ENCODE assay signal across 32 cellular contexts in genomic region chr10:94105226-94105625, GRCh38.
"Had no signal": no experiment of that assay in that cellular context is flagged by ENCODE, and none has a peak within 500 bp of the region (broad histone marks: within the 10 kb centered on the region; RNA-seq: fewer than 3 reads in every experiment).

No MANE protein-coding gene starts in this region.

- H3K4me3 Mint-ChIP-seq: activated CD4-positive, alpha-beta memory T cell treated with anti-CD3 and anti-CD28 coated beads for 36 hours; activated CD4-positive, alpha-beta T cell treated with anti-CD3 and anti-CD28 coated beads, Interleukin-2, amount 10 ng/mL, durations not matched to agents 24 days and 14 days; activated naive CD4-positive, alpha-beta T cell treated with anti-CD3 and anti-CD28 coated beads, Interleukin-2, amount 10 ng/mL, durations not matched to agents 7 days and 5 days; activated naive CD8-positive, alpha-beta T cell treated with anti-CD3 and anti-CD28 coated beads, Interleukin-2, amount 10 ng/mL, durations not matched to agents 7 days and 5 days; activated T-helper 1 cell treated with anti-CD3 and anti-CD28 coated beads, Interleukin-12 subunit alpha, Interleukin-12 subunit beta, Interleukin-2, Interleukin-4 antibody, amounts not matched to agents 30 ng/mL and 10 ng/mL and 1 ng/mL, durations not matched to agents 14 hours and 24 hours and 36 hours; stimulated activated memory B cell treated with anti-CD40 and anti-IgM and Interleukin-4, amounts not matched to agents 10 μg/mL and 1 μg/mL and 100 μg/mL, for 72 hours; stimulated activated naive CD8-positive, alpha-beta T cell treated with anti-CD3 and anti-CD28 coated beads, Interleukin-15, amount 100 ng/mL, for 72 hours; T-helper 1 cell treated with Interleukin-12 subunit alpha and Interleukin-12 subunit beta and Interleukin-4 antibody, amounts not matched to agents 30 μg/mL and 1 μg/mL, for 36 hours; type B pancreatic cell had no signal

- ATAC-seq: left lung; pancreas; sciatic nerve; stimulated activated memory B cell treated with anti-CD40 and anti-IgM and Interleukin-4, amounts not matched to agents 10 μg/mL and 1 μg/mL and 100 μg/mL, for 72 hours; stimulated activated naive CD8-positive, alpha-beta T cell treated with anti-CD3 and anti-CD28 coated beads, Interleukin-15, amount 100 ng/mL, for 72 hours had no signal

- H3K27me3 ChIP-seq: ascending aorta, brain microvascular endothelial cell, left lung, pancreas, vagina had no signal

- H3K36me3 ChIP-seq: ascending aorta, brain microvascular endothelial cell, left lung, pancreas, prostate gland, vagina, WERI-Rb-1 had no signal

- H3K27ac Mint-ChIP-seq: activated CD4-positive, alpha-beta memory T cell treated with anti-CD3 and anti-CD28 coated beads for 36 hours; activated CD4-positive, alpha-beta T cell treated with anti-CD3 and anti-CD28 coated beads, Interleukin-2, amount 10 ng/mL, durations not matched to agents 24 days and 14 days; activated naive CD4-positive, alpha-beta T cell treated with anti-CD3 and anti-CD28 coated beads, Interleukin-2, amount 10 ng/mL, durations not matched to agents 7 days and 5 days; activated naive CD8-positive, alpha-beta T cell treated with anti-CD3 and anti-CD28 coated beads, Interleukin-2, amount 10 ng/mL, durations not matched to agents 7 days and 5 days; activated T-helper 1 cell treated with anti-CD3 and anti-CD28 coated beads, Interleukin-12 subunit alpha, Interleukin-12 subunit beta, Interleukin-2, Interleukin-4 antibody, amounts not matched to agents 30 ng/mL and 10 ng/mL and 1 ng/mL, durations not matched to agents 14 hours and 24 hours and 36 hours; stimulated activated memory B cell treated with anti-CD40 and anti-IgM and Interleukin-4, amounts not matched to agents 10 μg/mL and 1 μg/mL and 100 μg/mL, for 72 hours; stimulated activated naive CD8-positive, alpha-beta T cell treated with anti-CD3 and anti-CD28 coated beads, Interleukin-15, amount 100 ng/mL, for 72 hours; T-helper 1 cell treated with Interleukin-12 subunit alpha and Interleukin-12 subunit beta and Interleukin-4 antibody, amounts not matched to agents 30 μg/mL and 1 μg/mL, for 36 hours; type B pancreatic cell had no signal

- DNase-seq: activated CD4-positive, alpha-beta memory T cell treated with anti-CD3 and anti-CD28 coated beads for 36 hours; activated CD4-positive, alpha-beta T cell treated with anti-CD3 and anti-CD28 coated beads, Interleukin-2, amount 10 ng/mL, durations not matched to agents 24 days and 14 days; activated CD4-positive, CD25-positive, alpha-beta regulatory T cell treated with anti-CD3 and anti-CD28 coated beads, Interleukin-2, amount 50 U/mL, for 72 hours; activated CD8-positive, alpha-beta memory T cell treated with anti-CD3 and anti-CD28 coated beads, Interleukin-2, amount 50 U/mL, for 4 hours; activated gamma-delta T cell; activated naive CD4-positive, alpha-beta T cell treated with anti-CD3 and anti-CD28 coated beads, Interleukin-2, amount 10 ng/mL, durations not matched to agents 7 days and 5 days; activated naive CD8-positive, alpha-beta T cell treated with anti-CD3 and anti-CD28 coated beads, Interleukin-2, amount 10 ng/mL, durations not matched to agents 7 days and 5 days; activated T-cell treated with anti-CD3 and anti-CD28 coated beads, Interleukin-2, amount 50 U/mL, for 1 hour; brain microvascular endothelial cell; cortex of kidney; kidney glomerular epithelial cell; left lung; pancreas; retina; stimulated activated CD4-positive, alpha-beta T cell treated with anti-CD3 and anti-CD28 coated beads, Interleukin-1b, Interleukin-23, amount 100 ng/mL, for 48 hours; stimulated activated CD4-positive, alpha-beta T cell treated with anti-CD3 and anti-CD28 coated beads, Interleukin-4, amount 100 ng/mL, for 4 hours; stimulated activated CD8-positive, alpha-beta memory T cell treated with anti-CD3 and anti-CD28 coated beads, Interleukin-4, amount 100 ng/mL, for 48 hours; stimulated activated naive CD8-positive, alpha-beta T cell treated with anti-CD3 and anti-CD28 coated beads, Interleukin-15, amount 100 ng/mL, for 72 hours; substantia nigra; T-helper 9 cell; WERI-Rb-1 had no signal

- H3K4me1 Mint-ChIP-seq: activated CD4-positive, alpha-beta T cell treated with anti-CD3 and anti-CD28 coated beads, Interleukin-2, amount 10 ng/mL, durations not matched to agents 24 days and 14 days; activated naive CD4-positive, alpha-beta T cell treated with anti-CD3 and anti-CD28 coated beads, Interleukin-2, amount 10 ng/mL, durations not matched to agents 7 days and 5 days; activated naive CD8-positive, alpha-beta T cell treated with anti-CD3 and anti-CD28 coated beads, Interleukin-2, amount 10 ng/mL, durations not matched to agents 7 days and 5 days; stimulated activated memory B cell treated with anti-CD40 and anti-IgM and Interleukin-4, amounts not matched to agents 10 μg/mL and 1 μg/mL and 100 μg/mL, for 72 hours; stimulated activated naive CD8-positive, alpha-beta T cell treated with anti-CD3 and anti-CD28 coated beads, Interleukin-15, amount 100 ng/mL, for 72 hours had no signal

- H3K9me3 ChIP-seq: ascending aorta, left lung, pancreas, prostate gland, vagina had no signal

- H3K27me3 Mint-ChIP-seq: activated CD4-positive, alpha-beta T cell treated with anti-CD3 and anti-CD28 coated beads, Interleukin-2, amount 10 ng/mL, durations not matched to agents 24 days and 14 days had no signal

- H3K9me3 Mint-ChIP-seq: activated CD4-positive, alpha-beta memory T cell treated with anti-CD3 and anti-CD28 coated beads for 36 hours; activated CD4-positive, alpha-beta T cell treated with anti-CD3 and anti-CD28 coated beads, Interleukin-2, amount 10 ng/mL, durations not matched to agents 24 days and 14 days; activated naive CD4-positive, alpha-beta T cell treated with anti-CD3 and anti-CD28 coated beads, Interleukin-2, amount 10 ng/mL, durations not matched to agents 7 days and 5 days; activated naive CD8-positive, alpha-beta T cell treated with anti-CD3 and anti-CD28 coated beads, Interleukin-2, amount 10 ng/mL, durations not matched to agents 7 days and 5 days; activated T-helper 1 cell treated with anti-CD3 and anti-CD28 coated beads, Interleukin-12 subunit alpha, Interleukin-12 subunit beta, Interleukin-2, Interleukin-4 antibody, amounts not matched to agents 30 ng/mL and 10 ng/mL and 1 ng/mL, durations not matched to agents 14 hours and 24 hours and 36 hours; stimulated activated memory B cell treated with anti-CD40 and anti-IgM and Interleukin-4, amounts not matched to agents 10 μg/mL and 1 μg/mL and 100 μg/mL, for 72 hours; T-helper 1 cell treated with Interleukin-12 subunit alpha and Interleukin-12 subunit beta and Interleukin-4 antibody, amounts not matched to agents 30 μg/mL and 1 μg/mL, for 36 hours; type B pancreatic cell had no signal

- H3K4me1 ChIP-seq: left lung, pancreas, prostate gland had no signal

- H3K36me3 Mint-ChIP-seq: activated CD4-positive, alpha-beta memory T cell treated with anti-CD3 and anti-CD28 coated beads for 36 hours; activated naive CD4-positive, alpha-beta T cell treated with anti-CD3 and anti-CD28 coated beads, Interleukin-2, amount 10 ng/mL, durations not matched to agents 7 days and 5 days; activated naive CD8-positive, alpha-beta T cell treated with anti-CD3 and anti-CD28 coated beads, Interleukin-2, amount 10 ng/mL, durations not matched to agents 7 days and 5 days; stimulated activated memory B cell treated with anti-CD40 and anti-IgM and Interleukin-4, amounts not matched to agents 10 μg/mL and 1 μg/mL and 100 μg/mL, for 72 hours; type B pancreatic cell had no signal

- H3K27ac ChIP-seq: ascending aorta, epithelial cell of prostate, left lung, pancreas, prostate gland, skin epidermis, vagina, WERI-Rb-1 had no signal

- H3K4me3 ChIP-seq: ascending aorta, left lung, lung, pancreas, prostate gland, skin epidermis, vagina had no signal
